ENCODE assay signal across 1 cellular context in the genomic region with DNA sequence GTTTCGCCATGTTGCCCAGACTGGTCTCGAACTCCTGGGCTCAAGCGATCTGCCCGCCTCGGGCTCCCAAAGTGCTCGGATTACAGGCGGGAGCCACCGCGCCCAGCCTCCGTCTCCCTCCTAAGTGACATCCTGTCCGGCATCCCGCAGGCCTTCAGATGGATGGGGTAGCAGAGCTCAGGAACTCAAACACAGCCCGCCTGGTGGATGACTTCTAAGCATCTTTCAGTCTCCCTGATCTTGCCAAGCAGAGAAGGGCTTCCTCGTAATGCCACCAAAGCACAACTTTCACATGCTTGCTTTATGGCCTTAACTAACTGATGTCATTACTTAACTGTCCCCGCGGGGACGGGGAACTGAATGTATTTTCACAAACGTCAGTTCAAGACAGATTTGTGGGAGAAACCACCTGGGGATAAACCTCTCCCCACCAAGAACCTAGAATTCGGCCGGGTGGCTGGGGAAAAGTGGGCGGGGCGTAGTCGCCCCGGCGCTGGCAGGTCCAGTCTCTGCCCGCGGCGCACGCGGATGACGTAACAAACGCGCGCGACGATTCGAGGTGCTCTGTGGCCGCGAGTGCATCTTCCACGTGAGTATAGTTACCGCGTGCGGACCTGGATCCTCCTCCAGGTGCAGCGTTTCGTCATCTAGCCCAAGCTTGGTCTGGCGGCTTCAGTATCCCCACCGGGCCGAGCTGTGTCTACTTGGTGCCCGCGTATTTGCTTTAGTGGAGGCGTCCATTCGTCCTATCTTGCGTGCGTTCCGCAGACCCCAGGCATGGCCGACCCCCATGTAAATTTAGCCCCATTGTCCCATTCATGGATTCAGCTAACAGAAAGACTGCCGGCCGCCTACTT.
TF ChIP-seq lines count a peak whose summit lies in the region.

A gene with protein sequence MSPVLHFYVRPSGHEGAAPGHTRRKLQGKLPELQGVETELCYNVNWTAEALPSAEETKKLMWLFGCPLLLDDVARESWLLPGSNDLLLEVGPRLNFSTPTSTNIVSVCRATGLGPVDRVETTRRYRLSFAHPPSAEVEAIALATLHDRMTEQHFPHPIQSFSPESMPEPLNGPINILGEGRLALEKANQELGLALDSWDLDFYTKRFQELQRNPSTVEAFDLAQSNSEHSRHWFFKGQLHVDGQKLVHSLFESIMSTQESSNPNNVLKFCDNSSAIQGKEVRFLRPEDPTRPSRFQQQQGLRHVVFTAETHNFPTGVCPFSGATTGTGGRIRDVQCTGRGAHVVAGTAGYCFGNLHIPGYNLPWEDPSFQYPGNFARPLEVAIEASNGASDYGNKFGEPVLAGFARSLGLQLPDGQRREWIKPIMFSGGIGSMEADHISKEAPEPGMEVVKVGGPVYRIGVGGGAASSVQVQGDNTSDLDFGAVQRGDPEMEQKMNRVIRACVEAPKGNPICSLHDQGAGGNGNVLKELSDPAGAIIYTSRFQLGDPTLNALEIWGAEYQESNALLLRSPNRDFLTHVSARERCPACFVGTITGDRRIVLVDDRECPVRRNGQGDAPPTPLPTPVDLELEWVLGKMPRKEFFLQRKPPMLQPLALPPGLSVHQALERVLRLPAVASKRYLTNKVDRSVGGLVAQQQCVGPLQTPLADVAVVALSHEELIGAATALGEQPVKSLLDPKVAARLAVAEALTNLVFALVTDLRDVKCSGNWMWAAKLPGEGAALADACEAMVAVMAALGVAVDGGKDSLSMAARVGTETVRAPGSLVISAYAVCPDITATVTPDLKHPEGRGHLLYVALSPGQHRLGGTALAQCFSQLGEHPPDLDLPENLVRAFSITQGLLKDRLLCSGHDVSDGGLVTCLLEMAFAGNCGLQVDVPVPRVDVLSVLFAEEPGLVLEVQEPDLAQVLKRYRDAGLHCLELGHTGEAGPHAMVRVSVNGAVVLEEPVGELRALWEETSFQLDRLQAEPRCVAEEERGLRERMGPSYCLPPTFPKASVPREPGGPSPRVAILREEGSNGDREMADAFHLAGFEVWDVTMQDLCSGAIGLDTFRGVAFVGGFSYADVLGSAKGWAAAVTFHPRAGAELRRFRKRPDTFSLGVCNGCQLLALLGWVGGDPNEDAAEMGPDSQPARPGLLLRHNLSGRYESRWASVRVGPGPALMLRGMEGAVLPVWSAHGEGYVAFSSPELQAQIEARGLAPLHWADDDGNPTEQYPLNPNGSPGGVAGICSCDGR (N-terminal part only) (plus strand): TSS at position 539 of the 857 bp plus-strand sequence. CDS start 4,649 bp downstream, outside the sequence.

TF ChIP-seq in HepG2, 621 proteins besides CTCF, POLR2A, EP300 and RAD21 (continued from another document and continues in another):
- TF ChIP-seq, protein P1, sequence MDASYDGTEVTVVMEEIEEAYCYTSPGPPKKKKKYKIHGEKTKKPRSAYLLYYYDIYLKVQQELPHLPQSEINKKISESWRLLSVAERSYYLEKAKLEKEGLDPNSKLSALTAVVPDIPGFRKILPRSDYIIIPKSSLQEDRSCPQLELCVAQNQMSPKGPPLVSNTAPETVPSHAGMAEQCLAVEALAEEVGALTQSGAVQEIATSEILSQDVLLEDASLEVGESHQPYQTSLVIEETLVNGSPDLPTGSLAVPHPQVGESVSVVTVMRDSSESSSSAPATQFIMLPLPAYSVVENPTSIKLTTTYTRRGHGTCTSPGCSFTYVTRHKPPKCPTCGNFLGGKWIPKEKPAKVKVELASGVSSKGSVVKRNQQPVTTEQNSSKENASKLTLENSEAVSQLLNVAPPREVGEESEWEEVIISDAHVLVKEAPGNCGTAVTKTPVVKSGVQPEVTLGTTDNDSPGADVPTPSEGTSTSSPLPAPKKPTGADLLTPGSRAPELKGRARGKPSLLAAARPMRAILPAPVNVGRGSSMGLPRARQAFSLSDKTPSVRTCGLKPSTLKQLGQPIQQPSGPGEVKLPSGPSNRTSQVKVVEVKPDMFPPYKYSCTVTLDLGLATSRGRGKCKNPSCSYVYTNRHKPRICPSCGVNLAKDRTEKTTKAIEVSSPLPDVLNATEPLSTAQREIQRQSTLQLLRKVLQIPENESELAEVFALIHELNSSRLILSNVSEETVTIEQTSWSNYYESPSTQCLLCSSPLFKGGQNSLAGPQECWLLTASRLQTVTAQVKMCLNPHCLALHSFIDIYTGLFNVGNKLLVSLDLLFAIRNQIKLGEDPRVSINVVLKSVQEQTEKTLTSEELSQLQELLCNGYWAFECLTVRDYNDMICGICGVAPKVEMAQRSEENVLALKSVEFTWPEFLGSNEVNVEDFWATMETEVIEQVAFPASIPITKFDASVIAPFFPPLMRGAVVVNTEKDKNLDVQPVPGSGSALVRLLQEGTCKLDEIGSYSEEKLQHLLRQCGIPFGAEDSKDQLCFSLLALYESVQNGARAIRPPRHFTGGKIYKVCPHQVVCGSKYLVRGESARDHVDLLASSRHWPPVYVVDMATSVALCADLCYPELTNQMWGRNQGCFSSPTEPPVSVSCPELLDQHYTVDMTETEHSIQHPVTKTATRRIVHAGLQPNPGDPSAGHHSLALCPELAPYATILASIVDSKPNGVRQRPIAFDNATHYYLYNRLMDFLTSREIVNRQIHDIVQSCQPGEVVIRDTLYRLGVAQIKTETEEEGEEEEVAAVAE (CRISPR knock-in tag; IDR thresholded peaks at IDR 0.05; ENCODE audit: borderline replicate concordance) = no peak
- TF ChIP-seq ELF1 (CRISPR knock-in tag; IDR thresholded peaks at IDR 0.05) = no peak
- no peak for TF ChIP-seq GPN1 (CRISPR knock-in tag; IDR thresholded peaks at IDR 0.05; ENCODE audit: borderline replicate concordance)
- no peak for TF ChIP-seq HNRNPH1 (optimal IDR thresholded peaks at IDR 0.05; ENCODE audit: low read depth, low read length)
- TF ChIP-seq GZF1 (CRISPR knock-in tag; IDR thresholded peaks at IDR 0.05) = no peak
- TF ChIP-seq, protein P2, sequence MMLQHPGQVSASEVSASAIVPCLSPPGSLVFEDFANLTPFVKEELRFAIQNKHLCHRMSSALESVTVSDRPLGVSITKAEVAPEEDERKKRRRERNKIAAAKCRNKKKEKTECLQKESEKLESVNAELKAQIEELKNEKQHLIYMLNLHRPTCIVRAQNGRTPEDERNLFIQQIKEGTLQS (CRISPR knock-in tag; IDR thresholded peaks at IDR 0.05) = 0 out of 2 replicates have a peak, but pooled peaks have one; percentile 37
- TF ChIP-seq, protein P3, sequence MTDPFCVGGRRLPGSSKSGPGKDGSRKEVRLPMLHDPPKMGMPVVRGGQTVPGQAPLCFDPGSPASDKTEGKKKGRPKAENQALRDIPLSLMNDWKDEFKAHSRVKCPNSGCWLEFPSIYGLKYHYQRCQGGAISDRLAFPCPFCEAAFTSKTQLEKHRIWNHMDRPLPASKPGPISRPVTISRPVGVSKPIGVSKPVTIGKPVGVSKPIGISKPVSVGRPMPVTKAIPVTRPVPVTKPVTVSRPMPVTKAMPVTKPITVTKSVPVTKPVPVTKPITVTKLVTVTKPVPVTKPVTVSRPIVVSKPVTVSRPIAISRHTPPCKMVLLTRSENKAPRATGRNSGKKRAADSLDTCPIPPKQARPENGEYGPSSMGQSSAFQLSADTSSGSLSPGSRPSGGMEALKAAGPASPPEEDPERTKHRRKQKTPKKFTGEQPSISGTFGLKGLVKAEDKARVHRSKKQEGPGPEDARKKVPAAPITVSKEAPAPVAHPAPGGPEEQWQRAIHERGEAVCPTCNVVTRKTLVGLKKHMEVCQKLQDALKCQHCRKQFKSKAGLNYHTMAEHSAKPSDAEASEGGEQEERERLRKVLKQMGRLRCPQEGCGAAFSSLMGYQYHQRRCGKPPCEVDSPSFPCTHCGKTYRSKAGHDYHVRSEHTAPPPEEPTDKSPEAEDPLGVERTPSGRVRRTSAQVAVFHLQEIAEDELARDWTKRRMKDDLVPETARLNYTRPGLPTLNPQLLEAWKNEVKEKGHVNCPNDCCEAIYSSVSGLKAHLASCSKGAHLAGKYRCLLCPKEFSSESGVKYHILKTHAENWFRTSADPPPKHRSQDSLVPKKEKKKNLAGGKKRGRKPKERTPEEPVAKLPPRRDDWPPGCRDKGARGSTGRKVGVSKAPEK (CRISPR knock-in tag; IDR thresholded peaks at IDR 0.05; ENCODE audit: borderline replicate concordance) = no peak; the same call in 1 of the 2 replicates
- TF ChIP-seq RAD51 (IDR thresholded peaks at IDR 0.05; ENCODE audit: borderline replicate concordance) = no peak
- TF ChIP-seq ZKSCAN1 (IDR thresholded peaks at IDR 0.05; ENCODE audit: low read length) = no peak
- TF ChIP-seq CEBPB (IDR thresholded peaks at IDR 0.05; ENCODE audit: borderline replicate concordance, low read depth, low read length) = peak; percentile 65; the same call in 1 of the 2 replicates
- TF ChIP-seq, protein P4, sequence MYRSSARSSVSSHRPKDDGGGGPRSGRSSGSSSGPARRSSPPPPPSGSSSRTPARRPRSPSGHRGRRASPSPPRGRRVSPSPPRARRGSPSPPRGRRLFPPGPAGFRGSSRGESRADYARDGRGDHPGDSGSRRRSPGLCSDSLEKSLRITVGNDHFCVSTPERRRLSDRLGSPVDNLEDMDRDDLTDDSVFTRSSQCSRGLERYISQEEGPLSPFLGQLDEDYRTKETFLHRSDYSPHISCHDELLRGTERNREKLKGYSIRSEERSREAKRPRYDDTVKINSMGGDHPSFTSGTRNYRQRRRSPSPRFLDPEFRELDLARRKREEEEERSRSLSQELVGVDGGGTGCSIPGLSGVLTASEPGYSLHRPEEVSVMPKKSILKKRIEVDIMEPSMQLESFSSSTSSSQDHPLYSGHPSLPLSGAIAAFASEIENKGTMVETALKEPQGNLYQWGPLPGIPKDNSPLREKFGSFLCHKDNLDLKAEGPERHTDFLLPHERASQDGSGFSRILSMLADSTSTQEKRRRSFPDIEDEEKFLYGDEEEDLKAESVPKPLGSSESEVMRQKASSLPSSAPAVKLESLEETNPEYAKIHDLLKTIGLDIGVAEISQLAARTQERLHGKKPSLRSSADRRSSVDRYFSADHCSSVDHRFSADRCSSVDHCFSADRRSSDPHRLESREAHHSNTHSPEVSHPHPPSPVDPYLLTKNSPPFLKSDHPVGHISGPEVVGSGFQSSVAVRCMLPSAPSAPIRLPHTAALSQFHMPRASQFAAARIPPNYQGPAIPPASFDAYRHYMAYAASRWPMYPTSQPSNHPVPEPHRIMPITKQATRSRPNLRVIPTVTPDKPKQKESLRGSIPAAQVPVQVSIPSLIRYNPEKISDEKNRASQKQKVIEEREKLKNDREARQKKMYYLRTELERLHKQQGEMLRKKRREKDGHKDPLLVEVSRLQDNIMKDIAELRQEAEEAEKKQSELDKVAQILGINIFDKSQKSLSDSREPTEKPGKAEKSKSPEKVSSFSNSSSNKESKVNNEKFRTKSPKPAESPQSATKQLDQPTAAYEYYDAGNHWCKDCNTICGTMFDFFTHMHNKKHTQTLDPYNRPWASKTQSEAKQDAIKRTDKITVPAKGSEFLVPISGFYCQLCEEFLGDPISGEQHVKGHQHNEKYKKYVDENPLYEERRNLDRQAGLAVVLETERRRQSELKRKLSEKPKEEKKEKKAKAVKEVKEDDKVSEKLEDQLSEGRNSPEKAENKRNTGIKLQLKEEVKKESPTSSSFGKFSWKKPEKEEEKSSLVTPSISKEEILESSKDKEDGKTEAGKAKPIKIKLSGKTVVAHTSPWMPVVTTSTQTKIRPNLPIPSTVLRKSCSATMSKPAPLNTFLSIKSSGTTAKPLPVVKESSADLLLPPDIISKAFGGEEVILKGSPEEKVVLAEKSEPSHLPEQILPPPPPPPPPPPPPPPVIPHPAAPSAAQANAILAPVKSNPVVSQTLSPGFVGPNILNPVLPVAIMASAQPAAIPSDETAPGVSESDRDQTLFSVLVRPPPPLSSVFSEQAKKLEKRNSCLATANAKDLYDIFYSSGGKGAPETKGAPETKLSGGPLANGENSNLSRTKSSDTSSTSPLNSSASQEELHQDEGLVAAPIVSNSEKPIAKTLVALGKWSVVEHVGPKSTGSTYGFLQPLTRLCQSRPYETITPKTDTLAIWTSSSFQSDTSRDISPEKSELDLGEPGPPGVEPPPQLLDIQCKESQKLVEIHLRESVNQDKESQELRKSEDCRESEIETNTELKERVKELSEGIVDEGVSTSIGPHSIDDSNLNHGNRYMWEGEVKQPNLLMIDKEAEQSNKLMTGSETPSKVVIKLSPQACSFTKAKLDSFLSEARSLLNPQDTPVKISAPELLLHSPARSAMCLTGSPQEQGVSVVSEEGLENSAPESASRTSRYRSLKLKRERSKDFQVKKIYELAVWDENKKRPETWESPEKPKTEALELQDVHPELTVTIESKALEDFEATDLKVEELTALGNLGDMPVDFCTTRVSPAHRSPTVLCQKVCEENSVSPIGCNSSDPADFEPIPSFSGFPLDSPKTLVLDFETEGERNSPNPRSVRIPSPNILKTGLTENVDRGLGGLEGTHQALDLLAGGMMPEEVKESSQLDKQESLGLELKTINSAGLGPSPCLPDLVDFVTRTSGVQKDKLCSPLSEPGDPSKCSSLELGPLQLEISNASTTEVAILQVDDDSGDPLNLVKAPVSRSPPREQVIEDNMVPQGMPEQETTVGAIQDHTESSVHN (CRISPR knock-in tag; IDR thresholded peaks at IDR 0.05) = no peak
- TF ChIP-seq, protein P5, sequence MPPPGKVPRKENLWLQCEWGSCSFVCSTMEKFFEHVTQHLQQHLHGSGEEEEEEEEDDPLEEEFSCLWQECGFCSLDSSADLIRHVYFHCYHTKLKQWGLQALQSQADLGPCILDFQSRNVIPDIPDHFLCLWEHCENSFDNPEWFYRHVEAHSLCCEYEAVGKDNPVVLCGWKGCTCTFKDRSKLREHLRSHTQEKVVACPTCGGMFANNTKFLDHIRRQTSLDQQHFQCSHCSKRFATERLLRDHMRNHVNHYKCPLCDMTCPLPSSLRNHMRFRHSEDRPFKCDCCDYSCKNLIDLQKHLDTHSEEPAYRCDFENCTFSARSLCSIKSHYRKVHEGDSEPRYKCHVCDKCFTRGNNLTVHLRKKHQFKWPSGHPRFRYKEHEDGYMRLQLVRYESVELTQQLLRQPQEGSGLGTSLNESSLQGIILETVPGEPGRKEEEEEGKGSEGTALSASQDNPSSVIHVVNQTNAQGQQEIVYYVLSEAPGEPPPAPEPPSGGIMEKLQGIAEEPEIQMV (CRISPR knock-in tag; IDR thresholded peaks at IDR 0.05; ENCODE audit: low read depth) = no peak; the same call in 1 of the 2 replicates
- TF ChIP-seq ZNF660 (CRISPR knock-in tag; IDR thresholded peaks at IDR 0.05; ENCODE audit: borderline replicate concordance, low read depth) = no peak
- TF ChIP-seq SIX4 (CRISPR knock-in tag; IDR thresholded peaks at IDR 0.05) = no peak
- no peak for TF ChIP-seq DNMT3B (CRISPR knock-in tag; conservative IDR thresholded peaks at IDR 0.05)
- peak; percentile 95 for TF ChIP-seq PHF20 (CRISPR knock-in tag; IDR thresholded peaks at IDR 0.05)
